8 cellular contexts compared by ENCODE assay signal in the genomic region with DNA sequence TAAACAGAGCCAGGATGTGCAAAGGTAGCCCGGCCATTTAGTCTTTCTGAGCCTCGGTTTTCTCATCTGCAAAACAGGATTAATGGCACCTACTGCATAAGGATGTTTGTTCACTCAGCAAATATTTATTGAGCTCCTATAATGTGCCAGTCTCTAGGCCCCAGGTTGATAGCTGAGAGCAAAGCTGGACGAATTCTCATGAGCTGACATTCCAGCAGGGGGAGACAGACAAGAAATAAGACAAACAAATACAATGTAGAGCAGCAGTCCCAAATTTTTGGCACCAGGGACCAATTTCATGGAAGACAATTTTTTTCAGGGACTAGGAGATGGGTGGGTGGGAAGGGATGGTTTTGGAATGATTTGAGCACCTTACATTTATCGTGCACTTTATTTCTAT.
DNase-seq lines count a peak whose midpoint lies in the region; ATAC-seq and TF ChIP-seq lines count a peak whose summit lies in the region.

No MANE protein-coding gene starts in this region.

- CTCF ChIA-PET in activated CD4-positive, alpha-beta T cell treated with anti-CD3 and anti-CD28 coated beads for 36 hours (lab: Charles Lee), result interaction anchor here (0.6 to 1.4 kb wide), 4 partner anchors 11 to 1987 kb away, joined by 3 read pairs; no protein-coding TSS in a partner anchor

- H3K36me3 Mint-ChIP-seq in activated CD4-positive, alpha-beta T cell treated with anti-CD3 and anti-CD28 coated beads for 36 hours (ENCODE audit: low read depth), result no peaks in the 10 kb centered on the region
- no peaks in the 10 kb centered on the region for H3K36me3 Mint-ChIP-seq in type B pancreatic cell

- no peak overlapping the region for H3K4me3 Mint-ChIP-seq in activated CD4-positive, alpha-beta T cell treated with anti-CD3 and anti-CD28 coated beads for 36 hours
- no peak overlapping the region for H3K4me3 Mint-ChIP-seq in type B pancreatic cell

- H3K27me3 Mint-ChIP-seq in activated CD4-positive, alpha-beta T cell treated with anti-CD3 and anti-CD28 coated beads for 36 hours, result peaks cover 56% of the 10 kb centered on the region
- H3K27me3 Mint-ChIP-seq in type B pancreatic cell, result peaks cover 70% of the 10 kb centered on the region

- POLR2A ChIA-PET in activated CD4-positive, alpha-beta T cell treated with anti-CD3 and anti-CD28 coated beads for 36 hours (lab: Charles Lee), result no interaction called here

- DNase-seq in activated CD4-positive, alpha-beta T cell treated with anti-CD3 and anti-CD28 coated beads for 36 hours, result peak; percentile 10
- DNase-seq in activated CD4-positive, alpha-beta T cell treated with anti-CD3 and anti-CD28 coated beads for 48 hours, result no peak
- DNase-seq in NCI-H446 treated with DMSO at 0.1 percent for 48 hours (lab: John Stamatoyannopoulos, UW), result peak; percentile 10
- no peak for DNase-seq in epithelial cell of proximal tubule (ENCODE audit: low read depth)
- no peak for DNase-seq in type B pancreatic cell (ENCODE audit: extremely low spot score, unreplicated experiment)
- no peak for DNase-seq in OCI-M2 (lab: John Stamatoyannopoulos, UW; ENCODE audit: unreplicated experiment)

- H3K4me1 Mint-ChIP-seq in activated CD4-positive, alpha-beta T cell treated with anti-CD3 and anti-CD28 coated beads for 36 hours, result peaks cover 12% of the 10 kb centered on the region
- H3K4me1 Mint-ChIP-seq in type B pancreatic cell (ENCODE audit: unreplicated experiment), result peaks cover 15% of the 10 kb centered on the region

- no peak for ATAC-seq in activated CD4-positive, alpha-beta T cell treated with anti-CD3 and anti-CD28 coated beads for 36 hours
- ATAC-seq in HG02852 (IDR thresholded peaks at IDR 0.05; ENCODE audit: unreplicated experiment), result no peak
- no peak for ATAC-seq in GM18909 (IDR thresholded peaks at IDR 0.05; ENCODE audit: poor library complexity, unreplicated experiment)

- no peaks in the 10 kb centered on the region for H3K9me3 Mint-ChIP-seq in activated CD4-positive, alpha-beta T cell treated with anti-CD3 and anti-CD28 coated beads for 36 hours (ENCODE audit: low read depth)
- no peaks in the 10 kb centered on the region for H3K9me3 Mint-ChIP-seq in type B pancreatic cell

- H3K4me3 ChIP-seq in epithelial cell of proximal tubule (ENCODE audit: low read depth, low read length), result no peak overlapping the region

- intact Hi-C loops in activated CD4-positive, alpha-beta T cell treated with anti-CD3 and anti-CD28 coated beads for 36 hours (cut with DNase I, micrococcal nuclease), result loop anchor here in 1 of 2 experiments (2.0 kb wide), 1 partner anchor 24 kb away; no protein-coding TSS in a partner anchor

- no peak overlapping the region for H3K27ac Mint-ChIP-seq in activated CD4-positive, alpha-beta T cell treated with anti-CD3 and anti-CD28 coated beads for 36 hours
- H3K27ac Mint-ChIP-seq in type B pancreatic cell, result no peak overlapping the region

- TF ChIP-seq CTCF in epithelial cell of proximal tubule (conservative IDR thresholded peaks at IDR 0.05; ENCODE audit: low read depth, low read length) (peak; percentile 68), type B pancreatic cell (conservative IDR thresholded peaks at IDR 0.05) (peak; percentile 72)

Comparison
In these comparisons a context has a peak if more than half of its experiments do, and no peak if none do; other contexts are left out.
1. DNase-seq: peak in activated CD4-positive, alpha-beta T cell treated with anti-CD3 and anti-CD28 coated beads for 36 hours (single experiment) and NCI-H446 treated with DMSO at 0.1 percent for 48 hours (single experiment); none in activated CD4-positive, alpha-beta T cell treated with anti-CD3 and anti-CD28 coated beads for 48 hours (single experiment), epithelial cell of proximal tubule (single experiment), type B pancreatic cell (single experiment) and OCI-M2 (single experiment).